ENCODE assay signal across 9 cellular contexts in the genomic region with DNA sequence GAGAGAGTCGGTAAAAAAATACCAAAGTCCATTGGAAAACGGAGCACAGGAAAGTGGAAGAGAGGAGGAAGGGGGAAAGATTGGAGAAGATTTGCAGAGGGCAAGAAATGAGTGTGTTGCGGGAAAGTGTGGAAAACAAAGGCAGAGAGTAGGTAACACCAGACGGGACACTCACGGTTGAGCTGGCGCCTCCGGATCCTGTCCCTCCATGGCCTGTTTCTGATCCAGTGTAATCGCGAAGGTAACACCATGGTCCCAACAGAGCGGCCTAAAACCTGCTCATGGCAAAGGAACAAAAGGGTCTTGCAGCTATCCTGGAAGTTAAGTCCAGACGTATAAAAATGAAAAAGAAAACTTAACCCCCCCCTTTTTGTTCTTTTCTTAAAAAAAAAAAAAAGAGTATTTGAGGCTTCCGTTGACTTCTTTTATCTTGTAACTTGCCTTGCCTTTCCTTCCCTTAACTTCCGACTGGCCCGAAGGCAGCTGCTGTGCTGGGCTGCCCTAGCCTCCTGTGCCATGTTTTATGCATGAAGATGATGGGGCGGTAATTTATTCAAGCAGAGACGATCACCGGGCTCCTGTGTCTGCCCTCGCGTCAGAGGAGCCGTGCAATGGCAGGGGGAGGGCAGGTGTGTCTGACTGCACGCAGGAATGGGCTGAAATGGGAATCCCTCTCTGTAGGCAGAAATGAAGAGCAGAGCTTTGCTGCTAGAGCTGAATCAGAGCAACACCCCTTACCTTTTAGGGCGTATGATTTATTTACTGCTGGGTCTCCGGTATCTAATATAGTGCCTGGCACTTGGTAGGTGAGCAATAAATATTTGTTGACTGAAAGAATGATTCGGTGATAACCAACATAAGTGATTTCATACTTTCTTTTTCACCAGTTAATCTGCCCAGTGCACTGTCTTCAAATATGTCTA.
DNase-seq lines count a peak whose midpoint lies in the region; ATAC-seq and TF ChIP-seq lines count a peak whose summit lies in the region.
"Had no signal": no experiment of that assay in that cellular context is flagged by ENCODE, and none has a peak within 500 bp of the region (broad histone marks: within the 10 kb centered on the region; RNA-seq: fewer than 3 reads in every experiment).

No MANE protein-coding gene starts in this region.

- H3K4me3 Mint-ChIP-seq in CD14-positive monocyte, result peak overlapping the region; percentile 88 to 93

- H3K9me3 ChIP-seq in thymus (ENCODE audit: control insufficient read depth), result no peaks in the 10 kb centered on the region

- H3K27ac ChIP-seq in thymus (ENCODE audit: low read depth) (peak overlapping the region; percentile 95), dorsolateral prefrontal cortex (no peak overlapping the region)
- H3K27ac ChIP-seq: VCaP had no signal

- H3K4me3 ChIP-seq in thymus (ENCODE audit: low read length), result peak overlapping the region; percentile 72
- no peak overlapping the region for H3K4me3 ChIP-seq in dorsolateral prefrontal cortex

- WGBS in thymus, result 5% methylated on average over 24 of the region's 24 CpGs

- DNase-seq in CD14-positive monocyte (ENCODE audit: low spot score) (no peak), T-helper 1 cell (peak; percentile 34 to 63 (median 54)), dorsolateral prefrontal cortex (no peak), AG20443 (ENCODE audit: low spot score) (no peak), NCI-H524 (lab: John Stamatoyannopoulos, UW) (no peak)
- DNase-seq in effector CD8-positive, alpha-beta T cell (lab: John Stamatoyannopoulos, UW), result peak; percentile 15

- H3K4me1 ChIP-seq in thymus (ENCODE audit: control insufficient read depth, insufficient read depth, low read length), result peaks cover 10% of the 10 kb centered on the region

- H3K9me3 Mint-ChIP-seq in CD14-positive monocyte, result peaks cover 0 to 4% (median 2%) of the 10 kb centered on the region in 7 donors

- peaks cover 0 to 3% of the 10 kb centered on the region in 2 donors for H3K36me3 Mint-ChIP-seq in CD14-positive monocyte

- H3K4me1 Mint-ChIP-seq in CD14-positive monocyte, result peaks cover 42% of the 10 kb centered on the region

- no peaks in the 10 kb centered on the region for H3K27me3 Mint-ChIP-seq in CD14-positive monocyte (ENCODE audit: low read depth in 3 of 3)

- no peaks in the 10 kb centered on the region for H3K36me3 ChIP-seq in thymus (ENCODE audit: control insufficient read depth, insufficient read depth)

- ATAC-seq in GM21786 (IDR thresholded peaks at IDR 0.05; ENCODE audit: unreplicated experiment), result peak; percentile 38

- H3K27me3 ChIP-seq in thymus (ENCODE audit: control insufficient read depth, insufficient read depth), result no peaks in the 10 kb centered on the region
- peaks cover 0 to 30% (median 0%) of the 10 kb centered on the region in 45 donors for H3K27me3 ChIP-seq in dorsolateral prefrontal cortex

- intact Hi-C loops in CD14-positive monocyte (cut with micrococcal nuclease), result loop anchor here in 1 of 2 donors (1.0 kb wide), 1 partner anchor 8 kb away; no protein-coding TSS in a partner anchor
- intact Hi-C loops in dorsolateral prefrontal cortex (cut with DNase I), result no loop called here

- TF ChIP-seq CTCF in CD14-positive monocyte (IDR thresholded peaks at IDR 0.05), result no peak
- no peak for TF ChIP-seq CTCF in dorsolateral prefrontal cortex (IDR thresholded peaks at IDR 0.05 in 54 of 56, conservative IDR thresholded peaks at IDR 0.05 in 2 of 56; ENCODE audit: low read depth in 1 of 56, partially characterized antibody in 56 of 56)

- H3K27ac Mint-ChIP-seq in CD14-positive monocyte, result peak overlapping the region in 6 of 7 donors; percentile 61 to 92 (median 76)

Comparison
In these comparisons a context has a peak if more than half of its experiments do, and no peak if none do; other contexts are left out.
1. DNase-seq: peak in T-helper 1 cell (5 of 5) and effector CD8-positive, alpha-beta T cell (single experiment); none in CD14-positive monocyte (single experiment), dorsolateral prefrontal cortex (0 of 10), AG20443 (single experiment) and NCI-H524 (0 of 2).